ENCODE assay signal across 15 cellular contexts in the genomic region with DNA sequence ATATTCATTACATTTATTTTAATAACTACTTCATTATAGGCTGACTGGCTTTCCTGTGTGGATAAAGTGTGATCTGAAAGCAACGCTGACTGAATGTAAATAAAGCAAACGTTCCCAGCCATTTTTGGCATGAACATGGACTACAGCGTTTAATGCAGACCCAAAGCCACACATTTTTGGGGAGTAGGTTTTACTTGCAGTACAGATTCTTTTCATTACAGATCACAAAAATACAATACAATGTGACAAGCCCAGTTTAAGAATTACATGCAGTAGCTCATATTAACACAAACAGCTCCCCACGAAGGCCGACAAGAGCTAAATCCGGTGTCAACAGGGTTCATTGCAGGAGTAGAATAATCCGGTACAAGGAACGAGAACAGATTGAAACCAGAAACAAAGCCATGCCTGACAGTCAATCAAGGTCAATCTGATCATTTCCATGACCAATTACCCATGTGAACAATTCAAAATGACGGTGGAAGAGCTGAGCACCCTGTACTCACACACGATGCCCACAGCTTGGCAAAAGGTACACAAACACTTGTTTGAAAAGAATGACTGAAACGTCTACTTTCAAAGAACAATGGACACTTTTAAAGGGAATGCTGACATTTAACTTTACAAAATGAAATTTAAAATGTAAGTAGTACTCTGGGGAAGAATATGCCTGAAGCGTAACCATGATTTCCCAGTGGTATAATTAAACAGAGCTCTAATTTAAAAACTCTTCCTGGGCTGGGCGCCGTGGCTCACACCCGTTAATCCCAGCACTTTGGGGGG. TPM values are rescaled to one million over a fixed set of nuclear protein-coding genes. Genes with fewer than 3 reads are reported as not detected.
DNase-seq lines count a peak whose midpoint lies in the region; ATAC-seq and TF ChIP-seq lines count a peak whose summit lies in the region.
"Had no signal": no experiment of that assay in that cellular context is flagged by ENCODE, and none has a peak within 500 bp of the region (broad histone marks: within the 10 kb centered on the region; RNA-seq: fewer than 3 reads in every experiment).

No MANE protein-coding gene starts in this region.

- no peaks in the 10 kb centered on the region for H3K9me3 Mint-ChIP-seq in endothelial cell (ENCODE audit: unreplicated experiment)

- BruUV-seq in A673 (replicated peaks; lab: Mats Ljungman, UMichigan): no TSS peak

- intact Hi-C loops in A673 (cut with micrococcal nuclease; ENCODE audit: unreplicated experiment): no loop called here

- H3K9me3 ChIP-seq in A673 (ENCODE audit: low read depth, low read length, poor library complexity, severe bottlenecking) (no peaks in the 10 kb centered on the region), osteoblast (ENCODE audit: low read depth, low read length) (no peaks in the 10 kb centered on the region)

- TF ChIP-seq CTCF in A673 (conservative IDR thresholded peaks at IDR 0.05; ENCODE audit: low read depth, low read length) (no peak), endothelial cell (IDR thresholded peaks at IDR 0.05; ENCODE audit: unreplicated experiment) (no peak), osteoblast (IDR thresholded peaks at IDR 0.05; ENCODE audit: extremely low read depth, low read depth, low read length) (no peak), omental fat pad (IDR thresholded peaks at IDR 0.05) (no peak)

- H3K27me3 ChIP-seq in A673 (replicated peaks; ENCODE audit: insufficient read depth, low read depth, low read length, poor library complexity) (no peaks in the 10 kb centered on the region), osteoblast (ENCODE audit: insufficient read depth, low read length) (no peaks in the 10 kb centered on the region)

- H3K4me1 ChIP-seq in A673 (ENCODE audit: insufficient read depth, low read length, poor library complexity, severe bottlenecking) (peaks cover 39% of the 10 kb centered on the region), osteoblast (ENCODE audit: insufficient read depth, low read length) (peaks cover 36% of the 10 kb centered on the region)

- H3K4me3 ChIP-seq in A673 (ENCODE audit: low read depth, low read length, poor library complexity, severe bottlenecking): no peak overlapping the region
- H3K4me3 ChIP-seq in osteoblast (ENCODE audit: insufficient read depth, low read length): no peak overlapping the region
- H3K4me3 ChIP-seq: coronary artery had no signal

- CTCF ChIA-PET in A673 (lab: Charles Lee): interaction anchor here (0.6 to 1.0 kb wide), 2 partner anchors 10 to 28 kb away, joined by 3 to 4 read pairs; a partner anchor contains a TSS

- peaks cover 61% of the 10 kb centered on the region for H4K20me1 ChIP-seq in osteoblast (ENCODE audit: insufficient read depth, low read length)

- H2AFZ ChIP-seq in osteoblast (ENCODE audit: low read length): no peak overlapping the region
- H2AFZ ChIP-seq: parathyroid adenoma had no signal

- peaks cover 41% of the 10 kb centered on the region for H3K36me3 Mint-ChIP-seq in endothelial cell (ENCODE audit: low read depth, unreplicated experiment)

- H3K4me2 ChIP-seq in osteoblast (ENCODE audit: insufficient read depth, low read length): no peak overlapping the region

- peak overlapping the region; percentile 25 for H3K4me3 Mint-ChIP-seq in endothelial cell (ENCODE audit: unreplicated experiment)

- H3K27ac ChIP-seq in A673 (ENCODE audit: low read depth, low read length, poor library complexity, severe bottlenecking) (peak overlapping the region; percentile 19), osteoblast (ENCODE audit: low read depth, low read length) (peak overlapping the region; percentile 38)
- H3K27ac ChIP-seq: parathyroid adenoma had no signal

- H3K27ac Mint-ChIP-seq in endothelial cell (ENCODE audit: unreplicated experiment): peak overlapping the region; percentile 36

- DNase-seq in A673 (ENCODE audit: low spot score): no peak
- peak; percentile 38 for DNase-seq in NCI-H345 (lab: John Stamatoyannopoulos, UW)
- DNase-seq in endothelial cell (ENCODE audit: low spot score): no peak
- peak; percentile 76 for DNase-seq in osteoblast (ENCODE audit: insufficient read length, low spot score, missing footprints)
- DNase-seq in omental fat pad (ENCODE audit: low spot score): no peak
- no peak for DNase-seq in NCI-H226
- DNase-seq: AML-193, KBM-7, mesendoderm, NCI-H1436, NCI-H526 treated with DMSO at 0.1 percent for 48 hours had no signal

- POLR2A ChIA-PET in A673 (lab: Charles Lee; ENCODE audit: low non-redundant PET): interaction anchor here (0.6 to 1.8 kb wide), 3 partner anchors 37 to 455 kb away, joined by 4 to 7 read pairs (median 6); no protein-coding TSS in a partner anchor

- peaks cover 72% of the 10 kb centered on the region for H3K79me2 ChIP-seq in osteoblast (ENCODE audit: insufficient read depth, low read length)

- peaks cover 28% of the 10 kb centered on the region for H3K4me1 Mint-ChIP-seq in endothelial cell (ENCODE audit: unreplicated experiment)

- ATAC-seq in HG02938 (IDR thresholded peaks at IDR 0.05; ENCODE audit: unreplicated experiment) (no peak), HG03520 (IDR thresholded peaks at IDR 0.05; ENCODE audit: unreplicated experiment) (no peak), omental fat pad (ENCODE audit: low FRiP score) (no peak)

- H3K27me3 Mint-ChIP-seq in endothelial cell (ENCODE audit: unreplicated experiment): peaks cover 17% of the 10 kb centered on the region

- H3K36me3 ChIP-seq in A673 (ENCODE audit: insufficient read depth, low read length, poor library complexity, severe bottlenecking): peaks cover 21% of the 10 kb centered on the region
- H3K36me3 ChIP-seq in osteoblast (ENCODE audit: insufficient read depth, low read length): peaks cover 35% of the 10 kb centered on the region

RNA-seq across cellular contexts. Expression of a gene that starts 5.3 kb away (rescaled TPM):
- total RNA-seq in A673 (2021): 35.4 and 39.8 TPM in 2 replicates
- 39.9 TPM for total RNA-seq in endothelial cell (ENCODE audit: unreplicated experiment)
- total RNA-seq in osteoblast: 28.6 and 30.8 TPM in 2 replicates
- total RNA-seq in omental fat pad: 10 to 100 TPM; 29.2 to 51.2 (median 42.9) TPM

RNA-seq across cellular contexts. Expression of a gene that starts 5.6 kb away (rescaled TPM):
- total RNA-seq in A673 (2021) (48.6 and 51.0 TPM in 2 replicates), endothelial cell (ENCODE audit: unreplicated experiment) (45.2 TPM), osteoblast (23.0 and 24.6 TPM in 2 replicates), omental fat pad (10 to 100 TPM; 15.3 to 61.5 (median 27.5) TPM)

RNA-seq across cellular contexts. Expression of a gene that starts 28.2 kb away (rescaled TPM):
- total RNA-seq in A673 (2021): 19.3 and 23.6 TPM in 2 replicates
- total RNA-seq in endothelial cell (ENCODE audit: unreplicated experiment): 6.1 TPM
- total RNA-seq in osteoblast: 9.0 and 10.6 TPM in 2 replicates
- total RNA-seq in omental fat pad: 10 to 100 TPM; 12.4 to 36.0 (median 15.1) TPM

RNA-seq across cellular contexts. Expression of a gene that starts 34.5 kb away (rescaled TPM):
- total RNA-seq in A673 (2021) (118 and 183 TPM in 2 replicates), endothelial cell (ENCODE audit: unreplicated experiment) (23.1 TPM), osteoblast (5.1 and 8.3 TPM in 2 replicates), omental fat pad (100 to 1,000 TPM; 173 to 275 (median 217) TPM)

Comparison
In these comparisons a context has a peak if more than half of its experiments do, and no peak if none do; other contexts are left out.
1. DNase-seq: peak in NCI-H345 (single experiment) and osteoblast (single experiment); none in A673 (single experiment), endothelial cell (single experiment), omental fat pad (single experiment) and NCI-H226 (single experiment).